12 cellular contexts compared by ENCODE assay signal in the genomic region with DNA sequence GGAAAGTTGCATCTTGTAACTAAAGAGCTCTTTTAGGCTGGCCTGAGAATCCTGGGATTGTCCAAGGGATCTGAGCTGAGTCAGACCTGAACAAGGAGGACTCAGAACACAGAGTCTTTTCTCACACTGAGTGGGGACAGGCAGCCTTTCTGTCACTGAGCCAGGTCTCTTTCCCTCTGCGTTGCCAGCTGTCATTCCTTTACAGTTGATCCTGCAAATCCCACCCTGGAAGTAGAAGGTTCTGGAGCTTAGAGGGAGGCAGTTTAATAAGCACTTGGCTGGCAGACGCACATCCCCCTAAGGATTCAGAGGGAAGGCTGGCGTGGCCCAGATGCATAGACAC.
A peak's percentile ranks its signal among the peaks of the same experiment; 100 is the strongest.
DNase-seq lines count a peak whose midpoint lies in the region; ATAC-seq and TF ChIP-seq lines count a peak whose summit lies in the region.
"Had no signal": no experiment of that assay in that cellular context is flagged by ENCODE, and none has a peak within 500 bp of the region (broad histone marks: within the 10 kb centered on the region; RNA-seq: fewer than 3 reads in every experiment).

No MANE protein-coding gene starts in this region.

- H3K9me3 Mint-ChIP-seq in stimulated activated effector memory CD8-positive, alpha-beta T cell treated with anti-CD3 and anti-CD28 coated beads, Interleukin-12 subunit alpha, Interleukin-12 subunit beta, amount 100 ng/mL, for 72 hours, result no peaks in the 10 kb centered on the region
- H3K9me3 Mint-ChIP-seq in endodermal cell, result no peaks in the 10 kb centered on the region

- H3K9me2 ChIP-seq in GM23248 (ENCODE audit: insufficient read depth) (no peaks in the 10 kb centered on the region), hepatocyte (replicated peaks; ENCODE audit: insufficient read depth) (no peaks in the 10 kb centered on the region)

- H3K27me3 ChIP-seq in GM23248 (replicated peaks; ENCODE audit: insufficient read depth) (no peaks in the 10 kb centered on the region), hepatocyte (no peaks in the 10 kb centered on the region), endodermal cell (ENCODE audit: control insufficient read depth, insufficient read depth, low read length, poor library complexity, severe bottlenecking) (no peaks in the 10 kb centered on the region)

- DNase-seq in GM23248, result peak; percentile 71
- DNase-seq in astrocyte of the hippocampus (ENCODE audit: low read depth, low spot score), result peak; percentile 64
- DNase-seq in hepatocyte (ENCODE audit: low spot score), result peak; percentile 29
- no peak for DNase-seq in stimulated activated effector memory CD8-positive, alpha-beta T cell treated with anti-CD3 and anti-CD28 coated beads, Interleukin-12 subunit alpha, Interleukin-12 subunit beta, amount 100 ng/mL, for 72 hours (ENCODE audit: low spot score in 2 of 2)
- no peak for DNase-seq in hippocampal formation (lab: John Stamatoyannopoulos, UW)
- DNase-seq in endodermal cell, result no peak
- DNase-seq in HuH-7 (ENCODE audit: low spot score), result no peak
- DNase-seq: HCEC 1CT, Kasumi-1, NCI-H2171 treated with DMSO at 0.1 percent for 48 hours had no signal

- no peaks in the 10 kb centered on the region for H3K27me3 Mint-ChIP-seq in endodermal cell (ENCODE audit: insufficient read depth)

- peaks cover 57% of the 10 kb centered on the region for H3K4me1 Mint-ChIP-seq in stimulated activated effector memory CD8-positive, alpha-beta T cell treated with anti-CD3 and anti-CD28 coated beads, Interleukin-12 subunit alpha, Interleukin-12 subunit beta, amount 100 ng/mL, for 72 hours
- H3K4me1 Mint-ChIP-seq in endodermal cell, result no peaks in the 10 kb centered on the region

- H3F3A ChIP-seq in GM23248 (ENCODE audit: insufficient read depth), result peaks cover 21% of the 10 kb centered on the region; the same call in 1 of the 2 replicates

- H3K4me1 ChIP-seq in GM23248 (ENCODE audit: insufficient read depth) (peaks cover 6% of the 10 kb centered on the region), hepatocyte (ENCODE audit: insufficient read depth) (no peaks in the 10 kb centered on the region), endodermal cell (ENCODE audit: control insufficient read depth, insufficient read depth, low read length) (no peaks in the 10 kb centered on the region)

- H3K4me2 ChIP-seq in GM23248 (ENCODE audit: unreplicated experiment) (no peak overlapping the region), hepatocyte (no peak overlapping the region)

- peak overlapping the region; percentile 25 for H3K4me3 Mint-ChIP-seq in stimulated activated effector memory CD8-positive, alpha-beta T cell treated with anti-CD3 and anti-CD28 coated beads, Interleukin-12 subunit alpha, Interleukin-12 subunit beta, amount 100 ng/mL, for 72 hours
- no peak overlapping the region for H3K4me3 Mint-ChIP-seq in endodermal cell

- 54 to 60% methylated on average over 3 of the region's 3 CpGs for WGBS in GM23248 (ENCODE audit: low coverage in 1 of 2, low lambda C conversion rate in 2 of 2, missing lambda C conversion rate in 2 of 2), 2 experiments
- 65% methylated on average over 3 of the region's 3 CpGs for WGBS in hepatocyte (ENCODE audit: low lambda C conversion rate, missing lambda C conversion rate)
- WGBS in endodermal cell (ENCODE audit: insufficient coverage in 1 of 2, insufficient read length in 1 of 2), 2 experiments, result 93% methylated on average over 3 of the region's 3 CpGs; no CpG with 5 or more reads in 1 of the 2 experiments

- H4K20me1 ChIP-seq in GM23248 (ENCODE audit: insufficient read depth) (no peaks in the 10 kb centered on the region), hepatocyte (ENCODE audit: insufficient read depth, poor library complexity, severe bottlenecking) (no peaks in the 10 kb centered on the region)

- H3K9ac ChIP-seq in GM23248 (0 out of 2 replicates have a peak overlapping the region, but pooled peaks have one; percentile 1), endodermal cell (ENCODE audit: extremely low read depth, low read length, poor library complexity, severe bottlenecking) (no peak overlapping the region)

- in situ Hi-C loops in GM23248 (cut with MboI), result no loop called here

- H2AFZ ChIP-seq in GM23248 (no peak overlapping the region), hepatocyte (no peak overlapping the region)

- TF ChIP-seq CTCF in hepatocyte (IDR thresholded peaks at IDR 0.05; ENCODE audit: poor library complexity), result no peak
- TF ChIP-seq CTCF in endodermal cell (conservative IDR thresholded peaks at IDR 0.05), result no peak

- H3K27ac ChIP-seq in GM23248 (peak overlapping the region; percentile 40; the same call in 1 of the 2 replicates), hepatocyte (peak overlapping the region; percentile 2), endodermal cell (ENCODE audit: low read depth, low read length) (no peak overlapping the region)
- H3K27ac ChIP-seq: VCaP had no signal

- H3K4me3 ChIP-seq in GM23248, result no peak overlapping the region
- no peak overlapping the region for H3K4me3 ChIP-seq in hepatocyte
- H3K4me3 ChIP-seq in endodermal cell (ENCODE audit: low read length), result no peak overlapping the region

- H3K27ac Mint-ChIP-seq in stimulated activated effector memory CD8-positive, alpha-beta T cell treated with anti-CD3 and anti-CD28 coated beads, Interleukin-12 subunit alpha, Interleukin-12 subunit beta, amount 100 ng/mL, for 72 hours, result peak overlapping the region; percentile 80
- H3K27ac Mint-ChIP-seq in endodermal cell, result no peak overlapping the region

- H3K36me3 ChIP-seq in GM23248 (ENCODE audit: low read depth) (no peaks in the 10 kb centered on the region; the same call in 1 of the 2 replicates), hepatocyte (replicated peaks; ENCODE audit: insufficient read depth, low read depth) (no peaks in the 10 kb centered on the region), endodermal cell (ENCODE audit: control insufficient read depth, insufficient read depth, low read length) (peaks cover 38% of the 10 kb centered on the region)

- ATAC-seq in stimulated activated effector memory CD8-positive, alpha-beta T cell treated with anti-CD3 and anti-CD28 coated beads, Interleukin-12 subunit alpha, Interleukin-12 subunit beta, amount 100 ng/mL, for 72 hours, result peak; percentile 20
- ATAC-seq in GM21717 (IDR thresholded peaks at IDR 0.05; ENCODE audit: unreplicated experiment), result no peak

- H3K9me3 ChIP-seq in GM23248 (ENCODE audit: low read depth) (no peaks in the 10 kb centered on the region), hepatocyte (ENCODE audit: low read depth) (no peaks in the 10 kb centered on the region), endodermal cell (ENCODE audit: control insufficient read depth, low read length) (no peaks in the 10 kb centered on the region)

- H3K79me2 ChIP-seq in GM23248 (ENCODE audit: insufficient read depth) (no peaks in the 10 kb centered on the region), hepatocyte (no peaks in the 10 kb centered on the region)

- peaks cover 33% of the 10 kb centered on the region for H3K36me3 Mint-ChIP-seq in stimulated activated effector memory CD8-positive, alpha-beta T cell treated with anti-CD3 and anti-CD28 coated beads, Interleukin-12 subunit alpha, Interleukin-12 subunit beta, amount 100 ng/mL, for 72 hours
- peaks cover 38% of the 10 kb centered on the region for H3K36me3 Mint-ChIP-seq in endodermal cell (ENCODE audit: low read depth)

Comparison
In these comparisons a context has a peak if more than half of its experiments do, and no peak if none do; other contexts are left out.
1. DNase-seq: peak in GM23248 (single experiment), astrocyte of the hippocampus (single experiment) and hepatocyte (single experiment); none in stimulated activated effector memory CD8-positive, alpha-beta T cell treated with anti-CD3 and anti-CD28 coated beads, Interleukin-12 subunit alpha, Interleukin-12 subunit beta, amount 100 ng/mL, for 72 hours (0 of 2), hippocampal formation (0 of 2), endodermal cell (single experiment) and HuH-7 (single experiment).